ENCODE assay signal across 27 cellular contexts in the genomic region with DNA sequence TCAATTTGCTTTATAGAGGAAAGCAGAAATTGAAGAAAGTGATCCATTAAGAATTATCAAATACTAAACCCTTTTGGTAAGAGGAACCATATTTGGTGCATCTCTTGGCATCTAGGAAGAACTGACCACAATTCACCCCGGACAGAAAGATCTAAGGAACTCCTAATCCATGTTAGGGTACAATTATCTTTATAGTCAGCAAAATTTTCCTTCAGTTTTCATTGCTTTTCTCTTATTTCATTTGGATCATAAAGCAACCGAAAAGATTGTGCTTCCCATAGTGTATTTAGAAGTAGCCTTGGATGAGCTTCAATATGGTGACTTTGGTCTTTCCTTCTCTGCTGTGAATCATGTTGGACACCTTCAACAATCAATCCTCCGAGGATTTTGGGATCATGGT.
"Had no signal": no experiment of that assay in that cellular context is flagged by ENCODE, and none has a peak within 500 bp of the region (broad histone marks: within the 10 kb centered on the region; RNA-seq: fewer than 3 reads in every experiment).

No MANE protein-coding gene starts in this region.

- FAIRE-seq: endometrium, islet of Langerhans, keratinocyte had no signal

- H3K27ac Mint-ChIP-seq: dendritic cell treated with granulocyte-macrophage colony-stimulating factor and Interleukin-4, amounts not matched to agents 40 ng/mL and 50 ng/mL, for 4 days; effector memory CD8-positive, alpha-beta T cell; endodermal cell; mesothelial cell of epicardium; naive B cell had no signal

- H3K4me3 ChIP-seq: colonic mucosa, esophagus squamous epithelium, gastrocnemius medialis, heart right ventricle, left lung, lower lobe of right lung, mucosa of descending colon had no signal

- H3K9me3 Mint-ChIP-seq: effector memory CD8-positive, alpha-beta T cell had no signal

- H3K36me3 ChIP-seq: colonic mucosa, esophagus squamous epithelium, gastrocnemius medialis, heart right ventricle, left lung, lower lobe of right lung had no signal

- H3K27me3 ChIP-seq: colonic mucosa, esophagus squamous epithelium, gastrocnemius medialis, heart right ventricle, left lung had no signal

- H3K36me3 Mint-ChIP-seq: naive B cell had no signal

- ATAC-seq: effector memory CD8-positive, alpha-beta T cell; gastrocnemius medialis; heart right ventricle; left cardiac atrium; left lung; left ventricle myocardium superior; lower lobe of right lung; mucosa of descending colon had no signal

- DNase-seq: colonic mucosa; cortex of kidney; effector CD8-positive, alpha-beta T cell; effector memory CD8-positive, alpha-beta T cell; endodermal cell; erythroblast; esophagus squamous epithelium; foreskin fibroblast; foreskin melanocyte; gastrocnemius medialis; glutamatergic neuron; head of caudate nucleus; heart right ventricle; hippocampal formation; left cardiac atrium; left lung; left ventricle myocardium superior; lower lobe of right lung; mesenchymal stem cell; mucosa of descending colon; naive B cell had no signal

- H3K4me1 Mint-ChIP-seq: naive B cell had no signal

- H3K4me1 ChIP-seq: colonic mucosa had no signal

- H3K4me3 Mint-ChIP-seq: dendritic cell treated with granulocyte-macrophage colony-stimulating factor and Interleukin-4, amounts not matched to agents 40 ng/mL and 50 ng/mL, for 4 days; effector memory CD8-positive, alpha-beta T cell; endodermal cell; mesothelial cell of epicardium; naive B cell had no signal

- H3K27ac ChIP-seq: colonic mucosa, epithelial cell of prostate, esophagus squamous epithelium, gastrocnemius medialis, heart right ventricle, left lung, lower lobe of right lung had no signal

- H3K9me3 ChIP-seq: colonic mucosa, esophagus squamous epithelium, gastrocnemius medialis, heart right ventricle, left lung, lower lobe of right lung, mucosa of descending colon had no signal
